Comparison of ENCODE assay signal across 12 cellular contexts in genomic region chr15:85031086-85031943, GRCh38. TPM values are rescaled to one million over a fixed set of nuclear protein-coding genes. Genes with fewer than 3 reads are reported as not detected.
DNase-seq lines count a peak whose midpoint lies in the region; ATAC-seq and TF ChIP-seq lines count a peak whose summit lies in the region.
"Had no signal": no experiment of that assay in that cellular context is flagged by ENCODE, and none has a peak within 500 bp of the region (broad histone marks: within the 10 kb centered on the region; RNA-seq: fewer than 3 reads in every experiment).

No MANE protein-coding gene starts in this region.

- no peak for DNase-seq in activated naive CD8-positive, alpha-beta T cell treated with anti-CD3 and anti-CD28 coated beads, Interleukin-2, amount 10 ng/mL, durations not matched to agents 7 days and 5 days
- no peak for DNase-seq in activated naive CD8-positive, alpha-beta T cell treated with anti-CD3 and anti-CD28 coated beads, Interleukin-2, amount 50 U/mL, for 24 hours
- DNase-seq in activated CD8-positive, alpha-beta T cell treated with anti-CD3 and anti-CD28 coated beads for 36 hours, result no peak
- DNase-seq in left colon (no peak), superior temporal gyrus (ENCODE audit: extremely low spot score) (peak; percentile 53)
- DNase-seq: activated CD4-positive, CD25-positive, alpha-beta regulatory T cell; lower lobe of right lung; thyroid gland had no signal

- H3K4me1 Mint-ChIP-seq in activated naive CD8-positive, alpha-beta T cell treated with anti-CD3 and anti-CD28 coated beads, Interleukin-2, amount 10 ng/mL, durations not matched to agents 7 days and 5 days, result peaks cover 53% of the 10 kb centered on the region
- H3K4me1 Mint-ChIP-seq in activated naive CD8-positive, alpha-beta T cell treated with anti-CD3 and anti-CD28 coated beads, Interleukin-2, amount 50 U/mL, for 24 hours, result peaks cover 52% of the 10 kb centered on the region
- H3K4me1 Mint-ChIP-seq in activated CD8-positive, alpha-beta T cell treated with anti-CD3 and anti-CD28 coated beads for 36 hours (ENCODE audit: low read depth), result peaks cover 48% of the 10 kb centered on the region

- H3K27ac Mint-ChIP-seq in activated naive CD8-positive, alpha-beta T cell treated with anti-CD3 and anti-CD28 coated beads, Interleukin-2, amount 10 ng/mL, durations not matched to agents 7 days and 5 days, result no peak overlapping the region
- H3K27ac Mint-ChIP-seq in activated naive CD8-positive, alpha-beta T cell treated with anti-CD3 and anti-CD28 coated beads, Interleukin-2, amount 50 U/mL, for 24 hours, result no peak overlapping the region
- peak overlapping the region; percentile 0 for H3K27ac Mint-ChIP-seq in activated CD8-positive, alpha-beta T cell treated with anti-CD3 and anti-CD28 coated beads for 36 hours
- H3K27ac Mint-ChIP-seq: activated T-helper 1 cell treated with anti-CD3 and anti-CD28 coated beads, Interleukin-12 subunit alpha, Interleukin-12 subunit beta, Interleukin-2, Interleukin-4 antibody, amounts not matched to agents 30 ng/mL and 10 ng/mL and 1 ng/mL, durations not matched to agents 14 hours and 24 hours and 36 hours had no signal

- H3K9me3 Mint-ChIP-seq in activated naive CD8-positive, alpha-beta T cell treated with anti-CD3 and anti-CD28 coated beads, Interleukin-2, amount 10 ng/mL, durations not matched to agents 7 days and 5 days, result no peaks in the 10 kb centered on the region
- no peaks in the 10 kb centered on the region for H3K9me3 Mint-ChIP-seq in activated naive CD8-positive, alpha-beta T cell treated with anti-CD3 and anti-CD28 coated beads, Interleukin-2, amount 50 U/mL, for 24 hours
- no peaks in the 10 kb centered on the region for H3K9me3 Mint-ChIP-seq in activated CD8-positive, alpha-beta T cell treated with anti-CD3 and anti-CD28 coated beads for 36 hours
- H3K9me3 Mint-ChIP-seq: activated T-helper 1 cell treated with anti-CD3 and anti-CD28 coated beads, Interleukin-12 subunit alpha, Interleukin-12 subunit beta, Interleukin-2, Interleukin-4 antibody, amounts not matched to agents 30 ng/mL and 10 ng/mL and 1 ng/mL, durations not matched to agents 14 hours and 24 hours and 36 hours had no signal

- intact Hi-C loops in activated CD8-positive, alpha-beta T cell treated with anti-CD3 and anti-CD28 coated beads for 36 hours (cut with micrococcal nuclease), result no loop called here
- intact Hi-C loops in left colon (cut with DNase I, micrococcal nuclease), result no loop called here

- no peaks in the 10 kb centered on the region for H3K27me3 Mint-ChIP-seq in activated naive CD8-positive, alpha-beta T cell treated with anti-CD3 and anti-CD28 coated beads, Interleukin-2, amount 10 ng/mL, durations not matched to agents 7 days and 5 days
- H3K27me3 Mint-ChIP-seq in activated naive CD8-positive, alpha-beta T cell treated with anti-CD3 and anti-CD28 coated beads, Interleukin-2, amount 50 U/mL, for 24 hours, result no peaks in the 10 kb centered on the region
- no peaks in the 10 kb centered on the region for H3K27me3 Mint-ChIP-seq in activated CD8-positive, alpha-beta T cell treated with anti-CD3 and anti-CD28 coated beads for 36 hours

- ATAC-seq in activated naive CD8-positive, alpha-beta T cell treated with anti-CD3 and anti-CD28 coated beads, Interleukin-2, amount 10 ng/mL, durations not matched to agents 7 days and 5 days (ENCODE audit: low read depth), result peak; percentile 32
- no peak for ATAC-seq in activated naive CD8-positive, alpha-beta T cell treated with anti-CD3 and anti-CD28 coated beads, Interleukin-2, amount 50 U/mL, for 24 hours
- ATAC-seq in activated CD8-positive, alpha-beta T cell treated with anti-CD3 and anti-CD28 coated beads for 36 hours, result no peak
- peak; percentile 42 for ATAC-seq in left colon
- no peak for ATAC-seq in HG03139 (IDR thresholded peaks at IDR 0.05; ENCODE audit: unreplicated experiment)
- no peak for ATAC-seq in GM19467 (IDR thresholded peaks at IDR 0.05; ENCODE audit: unreplicated experiment)
- ATAC-seq in GM19351 (IDR thresholded peaks at IDR 0.05; ENCODE audit: unreplicated experiment), result no peak

- POLR2A ChIA-PET in activated naive CD8-positive, alpha-beta T cell treated with anti-CD3 and anti-CD28 coated beads, Interleukin-2, amount 10 ng/mL, durations not matched to agents 7 days and 5 days (lab: Charles Lee), result interaction anchor here (1.6 kb wide), 1 partner anchor 13 kb away, joined by 4 read pairs; no protein-coding TSS in a partner anchor
- POLR2A ChIA-PET in activated CD8-positive, alpha-beta T cell treated with anti-CD3 and anti-CD28 coated beads for 36 hours (lab: Charles Lee), result no interaction called here

- H3K36me3 Mint-ChIP-seq in activated naive CD8-positive, alpha-beta T cell treated with anti-CD3 and anti-CD28 coated beads, Interleukin-2, amount 10 ng/mL, durations not matched to agents 7 days and 5 days, result peaks cover 9% of the 10 kb centered on the region
- H3K36me3 Mint-ChIP-seq in activated naive CD8-positive, alpha-beta T cell treated with anti-CD3 and anti-CD28 coated beads, Interleukin-2, amount 50 U/mL, for 24 hours (ENCODE audit: low read depth), result no peaks in the 10 kb centered on the region
- peaks cover 2% of the 10 kb centered on the region for H3K36me3 Mint-ChIP-seq in activated CD8-positive, alpha-beta T cell treated with anti-CD3 and anti-CD28 coated beads for 36 hours (ENCODE audit: low read depth)

- no peak for TF ChIP-seq CTCF in activated CD8-positive, alpha-beta T cell treated with anti-CD3 and anti-CD28 coated beads for 36 hours (IDR thresholded peaks at IDR 0.05)

- H3K4me3 Mint-ChIP-seq in activated naive CD8-positive, alpha-beta T cell treated with anti-CD3 and anti-CD28 coated beads, Interleukin-2, amount 10 ng/mL, durations not matched to agents 7 days and 5 days, result peak overlapping the region; percentile 26
- no peak overlapping the region for H3K4me3 Mint-ChIP-seq in activated naive CD8-positive, alpha-beta T cell treated with anti-CD3 and anti-CD28 coated beads, Interleukin-2, amount 50 U/mL, for 24 hours
- no peak overlapping the region for H3K4me3 Mint-ChIP-seq in activated CD8-positive, alpha-beta T cell treated with anti-CD3 and anti-CD28 coated beads for 36 hours
- H3K4me3 Mint-ChIP-seq: activated T-helper 1 cell treated with anti-CD3 and anti-CD28 coated beads, Interleukin-12 subunit alpha, Interleukin-12 subunit beta, Interleukin-2, Interleukin-4 antibody, amounts not matched to agents 30 ng/mL and 10 ng/mL and 1 ng/mL, durations not matched to agents 14 hours and 24 hours and 36 hours had no signal

- CTCF ChIA-PET in activated CD8-positive, alpha-beta T cell treated with anti-CD3 and anti-CD28 coated beads for 36 hours (lab: Charles Lee), result interaction anchor here (3.8 kb wide), 1 partner anchor 13 kb away, joined by 18 read pairs; no protein-coding TSS in a partner anchor

RNA-seq across cellular contexts. Expression of gene PDE8A, which starts 49.7 kb away (rescaled TPM):
- total RNA-seq in activated naive CD8-positive, alpha-beta T cell treated with anti-CD3 and anti-CD28 coated beads, Interleukin-2, amount 10 ng/mL, durations not matched to agents 7 days and 5 days, result 10 to 100 TPM; 22.3 to 27.7 TPM
- 10 to 100 TPM; 23.2 to 24.4 TPM for total RNA-seq in activated CD8-positive, alpha-beta T cell treated with anti-CD3 and anti-CD28 coated beads for 36 hours
- 10 to 100 TPM; 93.7 to 99.8 TPM for total RNA-seq in left colon

Comparison
In these comparisons a context has a peak if more than half of its experiments do, and no peak if none do; other contexts are left out.
1. ATAC-seq: peak in activated naive CD8-positive, alpha-beta T cell treated with anti-CD3 and anti-CD28 coated beads, Interleukin-2, amount 10 ng/mL, durations not matched to agents 7 days and 5 days (single experiment) and left colon (single experiment); none in activated naive CD8-positive, alpha-beta T cell treated with anti-CD3 and anti-CD28 coated beads, Interleukin-2, amount 50 U/mL, for 24 hours (single experiment), activated CD8-positive, alpha-beta T cell treated with anti-CD3 and anti-CD28 coated beads for 36 hours (single experiment), HG03139 (single experiment), GM19467 (single experiment) and GM19351 (single experiment).